30 cellular contexts compared by ENCODE assay signal in genomic region chr5:32369542-32370155, GRCh38.
"Had no signal": no experiment of that assay in that cellular context is flagged by ENCODE, and none has a peak within 500 bp of the region (broad histone marks: within the 10 kb centered on the region; RNA-seq: fewer than 3 reads in every experiment).

No MANE protein-coding gene starts in this region.

- H3K9me3 ChIP-seq: adrenal gland, ascending aorta, colonic mucosa, gastrocnemius medialis, mucosa of descending colon, thoracic aorta had no signal

- H3K36me3 ChIP-seq: colonic mucosa had no signal

- H3K27ac ChIP-seq: adrenal gland, ascending aorta, colonic mucosa, gastrocnemius medialis, thoracic aorta, WERI-Rb-1 had no signal

- H3K4me3 ChIP-seq: adrenal gland, ascending aorta, colonic mucosa, dorsolateral prefrontal cortex, gastrocnemius medialis, mucosa of descending colon, thoracic aorta had no signal

- H3K27me3 Mint-ChIP-seq: activated CD4-positive, alpha-beta T cell treated with anti-CD3 and anti-CD28 coated beads, Interleukin-2, amount 10 ng/mL, durations not matched to agents 7 days and 5 days; brain; natural killer cell treated with Interleukin-12 subunit alpha and Interleukin-12 subunit beta and Interleukin-15 and Interleukin-18, amount 100 ng/mL, for 72 hours; progenitor cell of endocrine pancreas; stimulated activated naive CD8-positive, alpha-beta T cell treated with anti-CD3 and anti-CD28 coated beads, Interleukin-15, Interleukin-2, amounts not matched to agents 100 ng/mL and 50 ng/mL, for 24 hours had no signal

- H3K4me1 Mint-ChIP-seq: activated CD4-positive, alpha-beta T cell treated with anti-CD3 and anti-CD28 coated beads, Interleukin-2, amount 10 ng/mL, durations not matched to agents 7 days and 5 days; brain had no signal

- H3K27me3 ChIP-seq: adrenal gland, ascending aorta, colonic mucosa, dorsolateral prefrontal cortex, gastrocnemius medialis had no signal

- H3K9me3 Mint-ChIP-seq: activated CD4-positive, alpha-beta T cell treated with anti-CD3 and anti-CD28 coated beads, Interleukin-2, amount 10 ng/mL, durations not matched to agents 7 days and 5 days; activated naive CD4-positive, alpha-beta T cell treated with anti-CD3 and anti-CD28 coated beads, Interleukin-2, amount 50 U/mL, for 72 hours; brain; natural killer cell treated with Interleukin-12 subunit alpha and Interleukin-12 subunit beta and Interleukin-15 and Interleukin-18, amount 100 ng/mL, for 72 hours; stimulated activated effector memory CD8-positive, alpha-beta T cell treated with anti-CD3 and anti-CD28 coated beads, Interleukin-12 subunit alpha, Interleukin-12 subunit beta, amount 100 ng/mL, for 72 hours; stimulated activated naive CD8-positive, alpha-beta T cell treated with anti-CD3 and anti-CD28 coated beads, Interleukin-15, Interleukin-2, amounts not matched to agents 100 ng/mL and 50 ng/mL, for 24 hours; T-helper 1 cell treated with Interleukin-12 subunit alpha and Interleukin-12 subunit beta and Interleukin-4 antibody, amounts not matched to agents 30 μg/mL and 1 μg/mL, for 36 hours had no signal

- DNase-seq: activated CD4-positive, alpha-beta T cell treated with anti-CD3 and anti-CD28 coated beads, Interleukin-2, amount 10 ng/mL, durations not matched to agents 7 days and 5 days; activated CD8-positive, alpha-beta memory T cell treated with anti-CD3 and anti-CD28 coated beads for 24 hours; activated CD8-positive, alpha-beta memory T cell treated with anti-CD3 and anti-CD28 coated beads, Interleukin-2, amount 50 U/mL, for 4 hours; activated naive CD4-positive, alpha-beta T cell; activated T-cell treated with anti-CD3 and anti-CD28 coated beads, Interleukin-2, amount 50 U/mL, for 1 hour; adrenal gland; central memory CD4-positive, alpha-beta T cell; colonic mucosa; dorsolateral prefrontal cortex; effector memory CD4-positive, alpha-beta T cell; gastrocnemius medialis; glutamatergic neuron; left ventricle myocardium superior; mucosa of descending colon; small intestine; stimulated activated CD4-positive, alpha-beta T cell treated with anti-CD3 and anti-CD28 coated beads, Interleukin-4, amount 100 ng/mL, for 24 hours; SW 1271; T-helper 9 cell; WERI-Rb-1 had no signal

- ATAC-seq: activated CD4-positive, CD25-positive, alpha-beta regulatory T cell treated with anti-CD3 and anti-CD28 coated beads, Interleukin-2, amount 50 U/mL, for 24 hours; gastrocnemius medialis; left ventricle myocardium superior; mucosa of descending colon; natural killer cell treated with Interleukin-12 subunit alpha and Interleukin-12 subunit beta and Interleukin-15 and Interleukin-18, amount 100 ng/mL, for 72 hours; sciatic nerve; stimulated activated effector memory CD8-positive, alpha-beta T cell treated with anti-CD3 and anti-CD28 coated beads, Interleukin-12 subunit alpha, Interleukin-12 subunit beta, amount 100 ng/mL, for 72 hours had no signal

- H3K4me1 ChIP-seq: adrenal gland, ascending aorta, colonic mucosa, gastrocnemius medialis had no signal

- H3K27ac Mint-ChIP-seq: activated CD4-positive, alpha-beta T cell treated with anti-CD3 and anti-CD28 coated beads, Interleukin-2, amount 10 ng/mL, durations not matched to agents 7 days and 5 days; natural killer cell treated with Interleukin-12 subunit alpha and Interleukin-12 subunit beta and Interleukin-15 and Interleukin-18, amount 100 ng/mL, for 72 hours; stimulated activated naive CD8-positive, alpha-beta T cell treated with anti-CD3 and anti-CD28 coated beads, Interleukin-15, Interleukin-2, amounts not matched to agents 100 ng/mL and 50 ng/mL, for 24 hours; T-helper 1 cell treated with Interleukin-12 subunit alpha and Interleukin-12 subunit beta and Interleukin-4 antibody, amounts not matched to agents 30 μg/mL and 1 μg/mL, for 36 hours had no signal

- H3K4me3 Mint-ChIP-seq: activated CD4-positive, alpha-beta T cell treated with anti-CD3 and anti-CD28 coated beads, Interleukin-2, amount 10 ng/mL, durations not matched to agents 7 days and 5 days; brain; natural killer cell treated with Interleukin-12 subunit alpha and Interleukin-12 subunit beta and Interleukin-15 and Interleukin-18, amount 100 ng/mL, for 72 hours; stimulated activated effector memory CD8-positive, alpha-beta T cell treated with anti-CD3 and anti-CD28 coated beads, Interleukin-12 subunit alpha, Interleukin-12 subunit beta, amount 100 ng/mL, for 72 hours; stimulated activated naive CD8-positive, alpha-beta T cell treated with anti-CD3 and anti-CD28 coated beads, Interleukin-15, Interleukin-2, amounts not matched to agents 100 ng/mL and 50 ng/mL, for 24 hours; T-helper 1 cell treated with Interleukin-12 subunit alpha and Interleukin-12 subunit beta and Interleukin-4 antibody, amounts not matched to agents 30 μg/mL and 1 μg/mL, for 36 hours had no signal
